ENCODE assay signal across 8 cellular contexts in the genomic region with DNA sequence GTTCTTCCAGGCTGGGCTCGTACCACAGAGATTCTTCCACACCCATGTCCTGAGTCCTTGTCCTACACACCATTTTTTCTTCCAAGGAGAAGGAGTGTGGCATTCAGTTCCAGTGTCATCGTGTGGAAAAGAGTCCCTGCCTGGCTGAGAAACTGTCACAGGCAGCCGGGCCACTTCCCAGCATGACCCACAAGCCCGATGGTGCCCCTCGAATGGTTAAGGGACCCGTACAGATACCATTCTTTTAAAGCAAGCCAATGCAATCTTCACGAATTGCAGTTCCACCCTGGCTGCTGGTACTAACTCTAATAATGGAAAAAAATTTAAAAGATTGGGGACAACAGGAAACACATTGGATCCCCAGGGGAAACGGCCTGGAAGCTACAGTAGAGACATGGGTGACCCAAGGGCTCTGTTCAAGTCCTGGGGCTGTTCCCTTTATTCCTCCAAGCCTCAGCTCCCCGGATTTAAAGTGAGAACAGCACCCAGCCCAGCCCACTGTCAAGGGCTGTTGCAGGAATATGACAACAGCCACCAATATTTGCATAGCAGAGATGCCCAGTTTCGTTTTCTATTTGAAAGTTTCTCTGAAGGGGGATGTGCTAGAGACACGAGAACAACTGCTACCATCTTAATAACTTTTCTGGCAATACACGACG.
A peak's percentile ranks its signal among the peaks of the same experiment; 100 is the strongest.
DNase-seq lines count a peak whose midpoint lies in the region; ATAC-seq and TF ChIP-seq lines count a peak whose summit lies in the region.

No MANE protein-coding gene starts in this region.

- DNase-seq in GM12864 (ENCODE audit: low read depth): peak; percentile 75
- DNase-seq in NAMALWA (ENCODE audit: low spot score): peak; percentile 91
- DNase-seq in activated naive CD4-positive, alpha-beta T cell treated with anti-CD3 and anti-CD28 coated beads, Interleukin-2, amount 10 ng/mL, durations not matched to agents 7 days and 5 days: peak; percentile 67
- DNase-seq in heart right ventricle: peak; percentile 36 to 78
- no peak for DNase-seq in cerebellum (ENCODE audit: low spot score)
- no peak for DNase-seq in D341Med (ENCODE audit: low spot score)

- peak overlapping the region; percentile 93 for H3K27ac Mint-ChIP-seq in activated naive CD4-positive, alpha-beta T cell treated with anti-CD3 and anti-CD28 coated beads, Interleukin-2, amount 10 ng/mL, durations not matched to agents 7 days and 5 days
- peak overlapping the region; percentile 89 for H3K27ac Mint-ChIP-seq in stimulated activated memory B cell treated with anti-CD40 and anti-IgM and Interleukin-4, amounts not matched to agents 10 μg/mL and 1 μg/mL and 100 μg/mL, for 72 hours

- peaks cover 4% of the 10 kb centered on the region for H3K27me3 Mint-ChIP-seq in activated naive CD4-positive, alpha-beta T cell treated with anti-CD3 and anti-CD28 coated beads, Interleukin-2, amount 10 ng/mL, durations not matched to agents 7 days and 5 days
- H3K27me3 Mint-ChIP-seq in stimulated activated memory B cell treated with anti-CD40 and anti-IgM and Interleukin-4, amounts not matched to agents 10 μg/mL and 1 μg/mL and 100 μg/mL, for 72 hours: no peaks in the 10 kb centered on the region

- peaks cover 5% of the 10 kb centered on the region for H3K36me3 Mint-ChIP-seq in activated naive CD4-positive, alpha-beta T cell treated with anti-CD3 and anti-CD28 coated beads, Interleukin-2, amount 10 ng/mL, durations not matched to agents 7 days and 5 days
- peaks cover 10% of the 10 kb centered on the region for H3K36me3 Mint-ChIP-seq in stimulated activated memory B cell treated with anti-CD40 and anti-IgM and Interleukin-4, amounts not matched to agents 10 μg/mL and 1 μg/mL and 100 μg/mL, for 72 hours

- TF ChIP-seq CTCF in GM12864 (IDR thresholded peaks at IDR 0.05; ENCODE audit: low read depth, low read length, missing control alignments): no peak
- TF ChIP-seq CTCF in heart right ventricle (IDR thresholded peaks at IDR 0.05): no peak

- ATAC-seq in GM21825 (IDR thresholded peaks at IDR 0.05; ENCODE audit: unreplicated experiment): peak; percentile 60
- ATAC-seq in heart right ventricle: peak in 7 of 8 donors; percentile 14 to 40 (median 22)
- ATAC-seq in stimulated activated memory B cell treated with anti-CD40 and anti-IgM and Interleukin-4, amounts not matched to agents 10 μg/mL and 1 μg/mL and 100 μg/mL, for 72 hours: peak; percentile 81

- H3K27ac ChIP-seq in heart right ventricle: peak overlapping the region; percentile 98 to 100 (median 100)

- WGBS in heart right ventricle, 2 donors: 8 to 26% methylated on average over 13 of the region's 13 CpGs

- CTCF ChIA-PET in activated naive CD4-positive, alpha-beta T cell treated with anti-CD3 and anti-CD28 coated beads, Interleukin-2, amount 10 ng/mL, durations not matched to agents 7 days and 5 days (lab: Charles Lee): interaction anchor here (1.1 to 1.5 kb wide), 2 partner anchors 21 to 52 kb away, joined by 3 to 4 read pairs; no protein-coding TSS in a partner anchor

- H3K4me1 ChIP-seq in heart right ventricle: peaks cover 30 to 84% (median 82%) of the 10 kb centered on the region in 9 donors

- H3K9me3 Mint-ChIP-seq in activated naive CD4-positive, alpha-beta T cell treated with anti-CD3 and anti-CD28 coated beads, Interleukin-2, amount 10 ng/mL, durations not matched to agents 7 days and 5 days: no peaks in the 10 kb centered on the region
- no peaks in the 10 kb centered on the region for H3K9me3 Mint-ChIP-seq in stimulated activated memory B cell treated with anti-CD40 and anti-IgM and Interleukin-4, amounts not matched to agents 10 μg/mL and 1 μg/mL and 100 μg/mL, for 72 hours

- no peaks in the 10 kb centered on the region for H3K27me3 ChIP-seq in heart right ventricle

- H3K4me3 ChIP-seq in GM12864 (ENCODE audit: low read depth, low read length): no peak overlapping the region; the same call in 1 of the 2 replicates
- peak overlapping the region in 9 of 10 donors; percentile 3 to 87 (median 76) for H3K4me3 ChIP-seq in heart right ventricle

- no peaks in the 10 kb centered on the region for H3K9me3 ChIP-seq in heart right ventricle

- intact Hi-C loops in heart right ventricle (cut with DNase I): no loop called here

- peaks cover 60% of the 10 kb centered on the region for H3K4me1 Mint-ChIP-seq in activated naive CD4-positive, alpha-beta T cell treated with anti-CD3 and anti-CD28 coated beads, Interleukin-2, amount 10 ng/mL, durations not matched to agents 7 days and 5 days
- H3K4me1 Mint-ChIP-seq in stimulated activated memory B cell treated with anti-CD40 and anti-IgM and Interleukin-4, amounts not matched to agents 10 μg/mL and 1 μg/mL and 100 μg/mL, for 72 hours: peaks cover 52% of the 10 kb centered on the region

- H3K4me3 Mint-ChIP-seq in activated naive CD4-positive, alpha-beta T cell treated with anti-CD3 and anti-CD28 coated beads, Interleukin-2, amount 10 ng/mL, durations not matched to agents 7 days and 5 days: peak overlapping the region; percentile 44
- H3K4me3 Mint-ChIP-seq in stimulated activated memory B cell treated with anti-CD40 and anti-IgM and Interleukin-4, amounts not matched to agents 10 μg/mL and 1 μg/mL and 100 μg/mL, for 72 hours: peak overlapping the region; percentile 58

- no peaks in the 10 kb centered on the region for H3K36me3 ChIP-seq in heart right ventricle

Comparison
In these comparisons a context has a peak if more than half of its experiments do, and no peak if none do; other contexts are left out.
1. DNase-seq: peak in GM12864 (single experiment), NAMALWA (single experiment), activated naive CD4-positive, alpha-beta T cell treated with anti-CD3 and anti-CD28 coated beads, Interleukin-2, amount 10 ng/mL, durations not matched to agents 7 days and 5 days (single experiment) and heart right ventricle (2 of 2); none in cerebellum (single experiment) and D341Med (single experiment).
2. ATAC-seq: peak in every context shown above with its lines; median percentile 81 in stimulated activated memory B cell treated with anti-CD40 and anti-IgM and Interleukin-4, amounts not matched to agents 10 μg/mL and 1 μg/mL and 100 μg/mL, for 72 hours; 60 in GM21825; 22 in heart right ventricle.